In genomic region chrY:13766040-13766439, GRCh38 we compare ENCODE assay signal across 11 cellular contexts.
"Had no signal": no experiment of that assay in that cellular context is flagged by ENCODE, and none has a peak within 500 bp of the region (broad histone marks: within the 10 kb centered on the region; RNA-seq: fewer than 3 reads in every experiment).

No MANE protein-coding gene starts in this region.

- H3K27ac ChIP-seq: GM23248 had no signal

- H3K36me3 ChIP-seq: HAP-1 had no signal

- DNase-seq: GM23248, GOT3, H7, H9, HCEC 1CT, HFFc6 had no signal

- ATAC-seq: GM23338, HCT116 had no signal

- H3K4me3 ChIP-seq: GM23248, GM23338, HAP-1 had no signal

- FAIRE-seq: H1, H54 had no signal

- H3K4me1 Mint-ChIP-seq: H9 had no signal

- H3K9me3 ChIP-seq: HAP-1 had no signal

- H3K4me3 Mint-ChIP-seq: GM23338, H9, HFFc6 had no signal

- H3K9me3 Mint-ChIP-seq: GM23338, H9, HFFc6 had no signal

- H3K4me1 ChIP-seq: HAP-1 had no signal

- H3K27ac Mint-ChIP-seq: GM23338, H9, HFFc6 had no signal
